In the genomic region with DNA sequence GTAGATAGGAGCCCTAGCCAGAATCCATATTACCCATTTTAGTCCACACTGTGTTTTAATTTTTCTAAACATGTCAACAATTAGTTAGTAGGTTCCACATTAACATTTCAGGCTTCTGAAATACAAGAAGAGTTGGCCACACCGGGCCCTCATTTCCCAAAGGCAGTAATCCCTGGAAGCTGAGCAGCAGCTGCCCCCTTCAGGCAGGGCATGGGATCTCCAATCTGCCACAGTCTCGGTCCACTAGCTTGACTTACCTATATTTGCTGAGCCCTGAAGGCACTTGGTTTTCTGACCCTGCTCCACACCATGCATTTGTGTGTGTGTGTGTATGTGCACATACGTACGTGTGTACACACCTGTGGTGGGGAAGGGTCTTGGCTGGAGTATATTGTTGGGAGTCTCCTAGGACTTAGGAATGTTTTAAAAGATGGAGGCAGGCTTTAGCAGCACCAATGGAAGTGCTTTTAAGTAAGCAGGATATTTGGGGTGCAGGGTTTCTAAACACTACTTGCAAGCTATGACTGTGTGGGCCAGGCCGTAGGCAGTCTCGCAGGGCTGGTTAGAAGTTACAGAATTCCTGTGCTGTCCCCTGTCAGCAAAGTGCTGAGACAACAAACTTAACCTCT, we compare ENCODE assay signal across 1 cellular context.
TF ChIP-seq lines count a peak whose summit lies in the region.

No MANE protein-coding gene starts in this region.

TF ChIP-seq in GM23338, 12 proteins besides CTCF, POLR2A, EP300 and RAD21 (continued from another document):
- TF ChIP-seq, protein P1, sequence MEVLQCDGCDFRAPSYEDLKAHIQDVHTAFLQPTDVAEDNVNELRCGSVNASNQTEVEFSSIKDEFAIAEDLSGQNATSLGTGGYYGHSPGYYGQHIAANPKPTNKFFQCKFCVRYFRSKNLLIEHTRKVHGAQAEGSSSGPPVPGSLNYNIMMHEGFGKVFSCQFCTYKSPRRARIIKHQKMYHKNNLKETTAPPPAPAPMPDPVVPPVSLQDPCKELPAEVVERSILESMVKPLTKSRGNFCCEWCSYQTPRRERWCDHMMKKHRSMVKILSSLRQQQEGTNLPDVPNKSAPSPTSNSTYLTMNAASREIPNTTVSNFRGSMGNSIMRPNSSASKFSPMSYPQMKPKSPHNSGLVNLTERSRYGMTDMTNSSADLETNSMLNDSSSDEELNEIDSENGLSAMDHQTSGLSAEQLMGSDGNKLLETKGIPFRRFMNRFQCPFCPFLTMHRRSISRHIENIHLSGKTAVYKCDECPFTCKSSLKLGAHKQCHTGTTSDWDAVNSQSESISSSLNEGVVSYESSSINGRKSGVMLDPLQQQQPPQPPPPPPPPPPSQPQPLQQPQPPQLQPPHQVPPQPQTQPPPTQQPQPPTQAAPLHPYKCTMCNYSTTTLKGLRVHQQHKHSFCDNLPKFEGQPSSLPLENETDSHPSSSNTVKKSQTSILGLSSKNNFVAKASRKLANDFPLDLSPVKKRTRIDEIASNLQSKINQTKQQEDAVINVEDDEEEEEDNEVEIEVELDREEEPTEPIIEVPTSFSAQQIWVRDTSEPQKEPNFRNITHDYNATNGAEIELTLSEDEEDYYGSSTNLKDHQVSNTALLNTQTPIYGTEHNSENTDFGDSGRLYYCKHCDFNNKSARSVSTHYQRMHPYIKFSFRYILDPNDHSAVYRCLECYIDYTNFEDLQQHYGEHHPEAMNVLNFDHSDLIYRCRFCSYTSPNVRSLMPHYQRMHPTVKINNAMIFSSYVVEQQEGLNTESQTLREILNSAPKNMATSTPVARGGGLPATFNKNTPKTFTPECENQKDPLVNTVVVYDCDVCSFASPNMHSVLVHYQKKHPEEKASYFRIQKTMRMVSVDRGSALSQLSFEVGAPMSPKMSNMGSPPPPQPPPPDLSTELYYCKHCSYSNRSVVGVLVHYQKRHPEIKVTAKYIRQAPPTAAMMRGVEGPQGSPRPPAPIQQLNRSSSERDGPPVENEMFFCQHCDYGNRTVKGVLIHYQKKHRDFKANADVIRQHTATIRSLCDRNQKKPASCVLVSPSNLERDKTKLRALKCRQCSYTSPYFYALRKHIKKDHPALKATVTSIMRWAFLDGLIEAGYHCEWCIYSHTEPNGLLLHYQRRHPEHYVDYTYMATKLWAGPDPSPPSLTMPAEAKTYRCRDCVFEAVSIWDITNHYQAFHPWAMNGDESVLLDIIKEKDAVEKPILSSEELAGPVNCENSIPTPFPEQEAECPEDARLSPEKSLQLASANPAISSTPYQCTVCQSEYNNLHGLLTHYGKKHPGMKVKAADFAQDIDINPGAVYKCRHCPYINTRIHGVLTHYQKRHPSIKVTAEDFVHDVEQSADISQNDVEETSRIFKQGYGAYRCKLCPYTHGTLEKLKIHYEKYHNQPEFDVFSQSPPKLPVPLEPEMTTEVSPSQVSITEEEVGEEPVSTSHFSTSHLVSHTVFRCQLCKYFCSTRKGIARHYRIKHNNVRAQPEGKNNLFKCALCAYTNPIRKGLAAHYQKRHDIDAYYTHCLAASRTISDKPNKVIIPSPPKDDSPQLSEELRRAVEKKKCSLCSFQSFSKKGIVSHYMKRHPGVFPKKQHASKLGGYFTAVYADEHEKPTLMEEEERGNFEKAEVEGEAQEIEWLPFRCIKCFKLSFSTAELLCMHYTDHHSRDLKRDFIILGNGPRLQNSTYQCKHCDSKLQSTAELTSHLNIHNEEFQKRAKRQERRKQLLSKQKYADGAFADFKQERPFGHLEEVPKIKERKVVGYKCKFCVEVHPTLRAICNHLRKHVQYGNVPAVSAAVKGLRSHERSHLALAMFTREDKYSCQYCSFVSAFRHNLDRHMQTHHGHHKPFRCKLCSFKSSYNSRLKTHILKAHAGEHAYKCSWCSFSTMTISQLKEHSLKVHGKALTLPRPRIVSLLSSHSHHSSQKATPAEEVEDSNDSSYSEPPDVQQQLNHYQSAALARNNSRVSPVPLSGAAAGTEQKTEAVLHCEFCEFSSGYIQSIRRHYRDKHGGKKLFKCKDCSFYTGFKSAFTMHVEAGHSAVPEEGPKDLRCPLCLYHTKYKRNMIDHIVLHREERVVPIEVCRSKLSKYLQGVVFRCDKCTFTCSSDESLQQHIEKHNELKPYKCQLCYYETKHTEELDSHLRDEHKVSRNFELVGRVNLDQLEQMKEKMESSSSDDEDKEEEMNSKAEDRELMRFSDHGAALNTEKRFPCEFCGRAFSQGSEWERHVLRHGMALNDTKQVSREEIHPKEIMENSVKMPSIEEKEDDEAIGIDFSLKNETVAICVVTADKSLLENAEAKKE (CRISPR knock-in tag; IDR thresholded peaks at IDR 0.05): no peak
- no peak for TF ChIP-seq STAT1 (IDR thresholded peaks at IDR 0.05; ENCODE audit: unreplicated experiment)
- TF ChIP-seq, protein P2, sequence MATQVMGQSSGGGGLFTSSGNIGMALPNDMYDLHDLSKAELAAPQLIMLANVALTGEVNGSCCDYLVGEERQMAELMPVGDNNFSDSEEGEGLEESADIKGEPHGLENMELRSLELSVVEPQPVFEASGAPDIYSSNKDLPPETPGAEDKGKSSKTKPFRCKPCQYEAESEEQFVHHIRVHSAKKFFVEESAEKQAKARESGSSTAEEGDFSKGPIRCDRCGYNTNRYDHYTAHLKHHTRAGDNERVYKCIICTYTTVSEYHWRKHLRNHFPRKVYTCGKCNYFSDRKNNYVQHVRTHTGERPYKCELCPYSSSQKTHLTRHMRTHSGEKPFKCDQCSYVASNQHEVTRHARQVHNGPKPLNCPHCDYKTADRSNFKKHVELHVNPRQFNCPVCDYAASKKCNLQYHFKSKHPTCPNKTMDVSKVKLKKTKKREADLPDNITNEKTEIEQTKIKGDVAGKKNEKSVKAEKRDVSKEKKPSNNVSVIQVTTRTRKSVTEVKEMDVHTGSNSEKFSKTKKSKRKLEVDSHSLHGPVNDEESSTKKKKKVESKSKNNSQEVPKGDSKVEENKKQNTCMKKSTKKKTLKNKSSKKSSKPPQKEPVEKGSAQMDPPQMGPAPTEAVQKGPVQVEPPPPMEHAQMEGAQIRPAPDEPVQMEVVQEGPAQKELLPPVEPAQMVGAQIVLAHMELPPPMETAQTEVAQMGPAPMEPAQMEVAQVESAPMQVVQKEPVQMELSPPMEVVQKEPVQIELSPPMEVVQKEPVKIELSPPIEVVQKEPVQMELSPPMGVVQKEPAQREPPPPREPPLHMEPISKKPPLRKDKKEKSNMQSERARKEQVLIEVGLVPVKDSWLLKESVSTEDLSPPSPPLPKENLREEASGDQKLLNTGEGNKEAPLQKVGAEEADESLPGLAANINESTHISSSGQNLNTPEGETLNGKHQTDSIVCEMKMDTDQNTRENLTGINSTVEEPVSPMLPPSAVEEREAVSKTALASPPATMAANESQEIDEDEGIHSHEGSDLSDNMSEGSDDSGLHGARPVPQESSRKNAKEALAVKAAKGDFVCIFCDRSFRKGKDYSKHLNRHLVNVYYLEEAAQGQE (IDR thresholded peaks at IDR 0.05; ENCODE audit: unreplicated experiment): no peak
- TF ChIP-seq EZH2phosphoT487 (IDR thresholded peaks at IDR 0.05; ENCODE audit: unreplicated experiment): no peak
- no peak for TF ChIP-seq POLR2AphosphoS5 (IDR thresholded peaks at IDR 0.05; ENCODE audit: low read depth)
- no peak for TF ChIP-seq ZNF331 (CRISPR knock-in tag; IDR thresholded peaks at IDR 0.05; ENCODE audit: low read depth)
- TF ChIP-seq CREB1 (CRISPR knock-in tag; IDR thresholded peaks at IDR 0.05; ENCODE audit: low read depth): no peak
- TF ChIP-seq NANOG (IDR thresholded peaks at IDR 0.05; ENCODE audit: borderline replicate concordance): no peak
- no peak for TF ChIP-seq EZH2 (IDR thresholded peaks at IDR 0.05; ENCODE audit: low read depth, unreplicated experiment)
